9 cellular contexts compared by ENCODE assay signal in genomic region chr2:45458909-45459563, GRCh38.
DNase-seq lines count a peak whose midpoint lies in the region; ATAC-seq and TF ChIP-seq lines count a peak whose summit lies in the region.
"Had no signal": no experiment of that assay in that cellular context is flagged by ENCODE, and none has a peak within 500 bp of the region (broad histone marks: within the 10 kb centered on the region; RNA-seq: fewer than 3 reads in every experiment).

No MANE protein-coding gene starts in this region.

- H3K4me3 ChIP-seq in vagina = no peak overlapping the region

- TF ChIP-seq CTCF in vagina (IDR thresholded peaks at IDR 0.05) = no peak

- no peaks in the 10 kb centered on the region for H3K27me3 ChIP-seq in vagina

- H3K4me1 ChIP-seq in vagina = peaks cover 23% of the 10 kb centered on the region

- H3K9me3 ChIP-seq in vagina = no peaks in the 10 kb centered on the region

- no peaks in the 10 kb centered on the region for H3K36me3 ChIP-seq in vagina

- intact Hi-C loops in Right ventricle myocardium inferior (cut with DNase I) (no loop called here), cardiac septum (cut with DNase I) (no loop called here), vagina (cut with DNase I) (no loop called here)

- peak; percentile 76 for ATAC-seq in Right ventricle myocardium inferior
- ATAC-seq in GM18867 (IDR thresholded peaks at IDR 0.05; ENCODE audit: unreplicated experiment) = no peak
- ATAC-seq in GM21737 (IDR thresholded peaks at IDR 0.05; ENCODE audit: unreplicated experiment) = no peak

- peak overlapping the region; percentile 53 for H3K27ac ChIP-seq in vagina
- H3K27ac ChIP-seq: C4-2B had no signal

- DNase-seq in Right ventricle myocardium inferior (ENCODE audit: missing footprints) (no peak), cardiac septum (ENCODE audit: low spot score) (no peak), amniotic stem cell (lab: John Stamatoyannopoulos, UW) (peak; percentile 47), iris pigment epithelial cell (ENCODE audit: low read depth) (peak; percentile 73), vagina (ENCODE audit: extremely low spot score in 2 of 2) (no peak), activated T-cell treated with anti-CD3 and anti-CD28 coated beads for 4 hours (no peak)

- TF ChIP-seq POLR2A in vagina (IDR thresholded peaks at IDR 0.05) = no peak

Comparison
In these comparisons a context has a peak if more than half of its experiments do, and no peak if none do; other contexts are left out.
1. DNase-seq: peak in amniotic stem cell (single experiment) and iris pigment epithelial cell (single experiment); none in Right ventricle myocardium inferior (single experiment), cardiac septum (single experiment), vagina (0 of 2) and activated T-cell treated with anti-CD3 and anti-CD28 coated beads for 4 hours (single experiment).